8 cellular contexts compared by ENCODE assay signal in genomic region chr14:69715725-69716482, GRCh38. TPM values are rescaled to one million over a fixed set of nuclear protein-coding genes. Genes with fewer than 3 reads are reported as not detected.
DNase-seq lines count a peak whose midpoint lies in the region; ATAC-seq lines count a peak whose summit lies in the region.

No MANE protein-coding gene starts in this region.

- POLR2A ChIA-PET in naive thymus-derived CD8-positive, alpha-beta T cell (lab: Charles Lee): interaction anchor here (0.7 to 1.0 kb wide), 2 partner anchors 51 to 886 kb away, joined by 3 read pairs; partner anchors contain the start of gene SRSF5

- no peak overlapping the region for H3K4me3 ChIP-seq in SJSA1

- DNase-seq in activated gamma-delta T cell treated with Interleukin-2 at 50 U/mL for 16 hours (peak; percentile 17), activated gamma-delta T cell (lab: John Stamatoyannopoulos, UW) (no peak), SJSA1 (ENCODE audit: low read depth in 1 of 2, low spot score in 2 of 2) (peak; percentile 50 to 67), epithelial cell of prostate (ENCODE audit: low read depth, low spot score) (no peak), NOMO-1 treated with DMSO at 0.1 percent for 48 hours (lab: John Stamatoyannopoulos, UW; ENCODE audit: unreplicated experiment) (no peak), RKO (ENCODE audit: low spot score) (no peak)
- no peak for DNase-seq in naive thymus-derived CD8-positive, alpha-beta T cell

- H3K4me1 ChIP-seq in SJSA1 (replicated peaks): peaks cover 25% of the 10 kb centered on the region

- H3K27me3 Mint-ChIP-seq in naive thymus-derived CD8-positive, alpha-beta T cell: no peaks in the 10 kb centered on the region

- peaks cover 0 to 37% (median under 1%) of the 10 kb centered on the region in 3 donors for H3K36me3 Mint-ChIP-seq in naive thymus-derived CD8-positive, alpha-beta T cell

- H3K27ac ChIP-seq in SJSA1 (peak overlapping the region; percentile 30; the same call in 1 of the 2 replicates), epithelial cell of prostate (peak overlapping the region; percentile 97)

- peaks cover 17 to 50% (median 41%) of the 10 kb centered on the region in 4 donors for H3K4me1 Mint-ChIP-seq in naive thymus-derived CD8-positive, alpha-beta T cell

- no peaks in the 10 kb centered on the region for H3K9me3 ChIP-seq in SJSA1 (replicated peaks)

- no peaks in the 10 kb centered on the region for H3K9me3 Mint-ChIP-seq in naive thymus-derived CD8-positive, alpha-beta T cell

- H3K27ac Mint-ChIP-seq in naive thymus-derived CD8-positive, alpha-beta T cell: peak overlapping the region in 7 of 10 donors; percentile 29 to 85 (median 58)

- H3K4me3 Mint-ChIP-seq in naive thymus-derived CD8-positive, alpha-beta T cell: peak overlapping the region in 3 of 10 donors; percentile 15 to 60 (median 40)

- ATAC-seq in naive thymus-derived CD8-positive, alpha-beta T cell: no peak
- no peak for ATAC-seq in HG03159 (IDR thresholded peaks at IDR 0.05; ENCODE audit: unreplicated experiment)

- H3K27me3 ChIP-seq in SJSA1 (replicated peaks): no peaks in the 10 kb centered on the region

- peaks cover 3% of the 10 kb centered on the region; the same call in 1 of the 2 replicates for H3K36me3 ChIP-seq in SJSA1

RNA-seq across cellular contexts. Expression of gene SRSF5, which starts 51.0 kb away (rescaled TPM):
- total RNA-seq in SJSA1 (2014; rRNA removed; shearing (Covaris generic)): 121 and 167 TPM in 2 replicates
- total RNA-seq in naive thymus-derived CD8-positive, alpha-beta T cell: 1,000 to 10,000 TPM; 1,187 to 1,211 TPM
- polyA plus RNA-seq in naive thymus-derived CD8-positive, alpha-beta T cell: 1,000 to 10,000 TPM; 1,279 to 1,496 (median 1,446) TPM

Comparison
In these comparisons a context has a peak if more than half of its experiments do, and no peak if none do; other contexts are left out.
1. DNase-seq: peak in activated gamma-delta T cell treated with Interleukin-2 at 50 U/mL for 16 hours (single experiment) and SJSA1 (2 of 2); none in activated gamma-delta T cell (single experiment), epithelial cell of prostate (single experiment), naive thymus-derived CD8-positive, alpha-beta T cell (0 of 10), NOMO-1 treated with DMSO at 0.1 percent for 48 hours (single experiment) and RKO (single experiment).